ENCODE assay signal across 18 cellular contexts in genomic region chr12:113409462-113410124, GRCh38. TPM values are rescaled to one million over a fixed set of nuclear protein-coding genes. Genes with fewer than 3 reads are reported as not detected.
DNase-seq lines count a peak whose midpoint lies in the region; ATAC-seq and TF ChIP-seq lines count a peak whose summit lies in the region.
"Had no signal": no experiment of that assay in that cellular context is flagged by ENCODE, and none has a peak within 500 bp of the region (broad histone marks: within the 10 kb centered on the region; RNA-seq: fewer than 3 reads in every experiment).

No MANE protein-coding gene starts in this region.

- no peaks in the 10 kb centered on the region for H3K9me3 ChIP-seq in right lobe of liver
- H3K9me3 ChIP-seq: A549, Caco-2 had no signal

- DNase-seq in natural killer cell treated with Interleukin-12 subunit alpha and Interleukin-12 subunit beta and Interleukin-15 and Interleukin-18, amount 100 ng/mL, for 72 hours (ENCODE audit: low spot score): no peak
- DNase-seq in natural killer cell: no peak
- peak; percentile 42 for DNase-seq in globus pallidus (ENCODE audit: low spot score)
- peak in 1 of 3 donors; percentile 69 for DNase-seq in right lobe of liver
- DNase-seq in SHP77 (lab: John Stamatoyannopoulos, UW): no peak
- DNase-seq in foreskin fibroblast: no peak
- DNase-seq: AML-193; Caco-2; CD4-positive, alpha-beta T cell; GM23248; IMR-90 had no signal

- peaks cover 4 to 8% of the 10 kb centered on the region in 2 donors for H3K27me3 Mint-ChIP-seq in natural killer cell treated with Interleukin-12 subunit alpha and Interleukin-12 subunit beta and Interleukin-15 and Interleukin-18, amount 100 ng/mL, for 72 hours
- peaks cover 7 to 8% of the 10 kb centered on the region in 2 donors for H3K27me3 Mint-ChIP-seq in natural killer cell (ENCODE audit: low read depth in 2 of 2)

- TF ChIP-seq CTCF in natural killer cell (IDR thresholded peaks at IDR 0.05): no peak
- TF ChIP-seq CTCF in right lobe of liver (IDR thresholded peaks at IDR 0.05): no peak
- TF ChIP-seq CTCF in foreskin fibroblast (IDR thresholded peaks at IDR 0.05; ENCODE audit: low read depth, low read length): no peak

- H3K36me3 Mint-ChIP-seq in natural killer cell treated with Interleukin-12 subunit alpha and Interleukin-12 subunit beta and Interleukin-15 and Interleukin-18, amount 100 ng/mL, for 72 hours: no peaks in the 10 kb centered on the region
- no peaks in the 10 kb centered on the region for H3K36me3 Mint-ChIP-seq in natural killer cell

- intact Hi-C loops in natural killer cell (cut with micrococcal nuclease): no loop called here
- intact Hi-C loops in right lobe of liver (cut with DNase I): no loop called here

- H3K4me1 Mint-ChIP-seq in natural killer cell treated with Interleukin-12 subunit alpha and Interleukin-12 subunit beta and Interleukin-15 and Interleukin-18, amount 100 ng/mL, for 72 hours (ENCODE audit: low read depth in 2 of 2): no peaks in the 10 kb centered on the region
- H3K4me1 Mint-ChIP-seq in natural killer cell: no peaks in the 10 kb centered on the region

- peak overlapping the region in 2 of 3 donors; percentile 18 to 54 for H3K27ac ChIP-seq in right lobe of liver
- H3K27ac ChIP-seq: 22Rv1, C4-2B, GM23248, HL-60 had no signal

- peaks cover 0 to 24% (median 9%) of the 10 kb centered on the region in 4 donors for H3K4me1 ChIP-seq in right lobe of liver
- H3K4me1 ChIP-seq: Caco-2 had no signal

- peak; percentile 20 to 26 for ATAC-seq in natural killer cell treated with Interleukin-12 subunit alpha and Interleukin-12 subunit beta and Interleukin-15 and Interleukin-18, amount 100 ng/mL, for 72 hours
- ATAC-seq in natural killer cell (no peak), right lobe of liver (peak in 3 of 4 donors; percentile 9 to 15 (median 13)), HG03521 (IDR thresholded peaks at IDR 0.05; ENCODE audit: unreplicated experiment) (no peak), HG02798 (IDR thresholded peaks at IDR 0.05; ENCODE audit: poor library complexity, unreplicated experiment) (no peak)
- ATAC-seq: A549, HCT116 had no signal

- H3K4me3 Mint-ChIP-seq in natural killer cell treated with Interleukin-12 subunit alpha and Interleukin-12 subunit beta and Interleukin-15 and Interleukin-18, amount 100 ng/mL, for 72 hours: no peak overlapping the region
- H3K4me3 Mint-ChIP-seq in natural killer cell: no peak overlapping the region
- H3K4me3 Mint-ChIP-seq: CD4-positive, alpha-beta T cell had no signal

- H3K36me3 ChIP-seq in right lobe of liver: no peaks in the 10 kb centered on the region

- H3K27ac Mint-ChIP-seq in natural killer cell treated with Interleukin-12 subunit alpha and Interleukin-12 subunit beta and Interleukin-15 and Interleukin-18, amount 100 ng/mL, for 72 hours: no peak overlapping the region
- no peak overlapping the region for H3K27ac Mint-ChIP-seq in natural killer cell
- H3K27ac Mint-ChIP-seq: CD4-positive, alpha-beta T cell had no signal

- no peak for TF ChIP-seq POLR2A in right lobe of liver (IDR thresholded peaks at IDR 0.05)

- H3K4me3 ChIP-seq in right lobe of liver (no peak overlapping the region), foreskin fibroblast (ENCODE audit: low read depth in 1 of 2, low read length in 2 of 2) (no peak overlapping the region)
- H3K4me3 ChIP-seq: A549, GM23248 had no signal

- no peaks in the 10 kb centered on the region for H3K27me3 ChIP-seq in right lobe of liver

- H3K9me3 Mint-ChIP-seq in natural killer cell treated with Interleukin-12 subunit alpha and Interleukin-12 subunit beta and Interleukin-15 and Interleukin-18, amount 100 ng/mL, for 72 hours: no peaks in the 10 kb centered on the region
- H3K9me3 Mint-ChIP-seq in natural killer cell: no peaks in the 10 kb centered on the region
- H3K9me3 Mint-ChIP-seq: CD4-positive, alpha-beta T cell had no signal

- WGBS in right lobe of liver (ENCODE audit: insufficient coverage, low coverage, low lambda C conversion rate, missing lambda C conversion rate): 34% methylated on average over 5 of the region's 9 CpGs

RNA-seq across cellular contexts. Expression of gene SDS, which starts 5.9 kb away (rescaled TPM):
- not detected for total RNA-seq in natural killer cell treated with Interleukin-12 subunit alpha and Interleukin-12 subunit beta and Interleukin-15 and Interleukin-18, amount 100 ng/mL, for 72 hours
- total RNA-seq in natural killer cell: not detected
- total RNA-seq in right lobe of liver: 100 to 1,000 TPM; 208 to 722 (median 309) TPM
- total RNA-seq: Caco-2; CD4-positive, alpha-beta T cell; GM23248; IMR-90 had no signal

RNA-seq across cellular contexts. Expression of gene SDSL, which starts 12.6 kb away (rescaled TPM):
- 1 to 10 TPM in 1 of 2 donors, under 1 TPM in 1; 0.76 to 2.6 TPM for total RNA-seq in natural killer cell treated with Interleukin-12 subunit alpha and Interleukin-12 subunit beta and Interleukin-15 and Interleukin-18, amount 100 ng/mL, for 72 hours
- total RNA-seq in natural killer cell: 1 to 10 TPM; 1.0 to 7.5 (median 3.7) TPM
- 10 to 100 TPM; 25.5 to 85.7 (median 32.3) TPM for total RNA-seq in right lobe of liver

RNA-seq across cellular contexts. Expression of gene PLBD2, which starts 51.2 kb away (rescaled TPM):
- total RNA-seq in natural killer cell treated with Interleukin-12 subunit alpha and Interleukin-12 subunit beta and Interleukin-15 and Interleukin-18, amount 100 ng/mL, for 72 hours: 10 to 100 TPM; 23.2 to 26.8 TPM
- total RNA-seq in natural killer cell (10 to 100 TPM; 15.5 to 18.1 (median 16.3) TPM), right lobe of liver (10 to 100 TPM; 18.4 to 34.1 (median 28.8) TPM)

Comparison
In these comparisons a context has a peak if more than half of its experiments do, and no peak if none do; other contexts are left out.
1. ATAC-seq: peak in natural killer cell treated with Interleukin-12 subunit alpha and Interleukin-12 subunit beta and Interleukin-15 and Interleukin-18, amount 100 ng/mL, for 72 hours (2 of 2) and right lobe of liver (3 of 4); none in natural killer cell (0 of 3), HG03521 (single experiment) and HG02798 (single experiment).
2. RNA of gene SDS, which starts 5.9 kb away (total RNA-seq): 208 to 722 TPM in right lobe of liver; not detected in natural killer cell treated with Interleukin-12 subunit alpha and Interleukin-12 subunit beta and Interleukin-15 and Interleukin-18, amount 100 ng/mL, for 72 hours and not detected in natural killer cell; every median in the first group is over 100 times any median in the second.